Comparison of ENCODE assay signal across 8 cellular contexts in genomic region chr14:67618617-67619063, GRCh38. TPM values are rescaled to one million over a fixed set of nuclear protein-coding genes. Genes with fewer than 3 reads are reported as not detected.
DNase-seq lines count a peak whose midpoint lies in the region; ATAC-seq and TF ChIP-seq lines count a peak whose summit lies in the region.

No MANE protein-coding gene starts in this region.

- intact Hi-C loops in activated T-helper 2 cell treated with anti-CD3 and anti-CD28 coated beads, Interferon-gamma antibody, Interleukin-2, Interleukin-4, amounts not matched to agents 10 μg/mL and 5 μg/mL and 100 μg/mL, durations not matched to agents 14 hours and 24 hours and 36 hours (cut with micrococcal nuclease) = loop anchor here (1.0 to 2.0 kb wide), 5 partner anchors 19 to 86 kb away; partner anchors contain the start of gene RDH11
- intact Hi-C loops in psoas muscle (cut with DNase I) = loop anchor here (2.0 to 5.0 kb wide), 3 partner anchors 48 to 84 kb away; partner anchors contain the start of gene RDH12 (in 2 of the 2)

- TF ChIP-seq CTCF in DOHH2 (IDR thresholded peaks at IDR 0.05; ENCODE audit: low read depth, low read length, poor library complexity, severe bottlenecking) = peak; percentile 70
- TF ChIP-seq CTCF in psoas muscle (IDR thresholded peaks at IDR 0.05) = peak; percentile 73

- H3K9me2 ChIP-seq in DOHH2 (replicated peaks; ENCODE audit: control insufficient read depth, low read length) = no peaks in the 10 kb centered on the region

- H3K36me3 ChIP-seq in DOHH2 (ENCODE audit: control insufficient read depth, low read length) = no peaks in the 10 kb centered on the region
- no peaks in the 10 kb centered on the region for H3K36me3 ChIP-seq in psoas muscle (ENCODE audit: insufficient read depth in 1 of 2, low read depth in 1 of 2)

- H3K4me1 Mint-ChIP-seq in activated T-helper 2 cell treated with anti-CD3 and anti-CD28 coated beads, Interferon-gamma antibody, Interleukin-2, Interleukin-4, amounts not matched to agents 10 μg/mL and 5 μg/mL and 100 μg/mL, durations not matched to agents 14 hours and 24 hours and 36 hours (ENCODE audit: low read depth) = peaks cover 35% of the 10 kb centered on the region

- no peaks in the 10 kb centered on the region for H4K20me1 ChIP-seq in DOHH2 (ENCODE audit: control insufficient read depth, insufficient read depth, low read depth, low read length)

- H3K4me1 ChIP-seq in DOHH2 (ENCODE audit: control insufficient read depth, low read length) (peaks cover 24% of the 10 kb centered on the region), psoas muscle (peaks cover 17% of the 10 kb centered on the region)

- H3K9me3 Mint-ChIP-seq in activated T-helper 2 cell treated with anti-CD3 and anti-CD28 coated beads, Interferon-gamma antibody, Interleukin-2, Interleukin-4, amounts not matched to agents 10 μg/mL and 5 μg/mL and 100 μg/mL, durations not matched to agents 14 hours and 24 hours and 36 hours = no peaks in the 10 kb centered on the region

- H3K27ac Mint-ChIP-seq in activated T-helper 2 cell treated with anti-CD3 and anti-CD28 coated beads, Interferon-gamma antibody, Interleukin-2, Interleukin-4, amounts not matched to agents 10 μg/mL and 5 μg/mL and 100 μg/mL, durations not matched to agents 14 hours and 24 hours and 36 hours = peak overlapping the region; percentile 79

- peak overlapping the region; percentile 83 for H3K4me2 ChIP-seq in DOHH2 (ENCODE audit: low read length)

- H3K27me3 ChIP-seq in DOHH2 (ENCODE audit: control insufficient read depth, low read length) = peaks cover 23% of the 10 kb centered on the region
- no peaks in the 10 kb centered on the region for H3K27me3 ChIP-seq in psoas muscle (ENCODE audit: insufficient read depth in 3 of 3, low read length in 2 of 3)

- DNase-seq in NCI-H748 (lab: John Stamatoyannopoulos, UW; ENCODE audit: unreplicated experiment) (peak; percentile 80), glomerular endothelial cell (ENCODE audit: extremely low read depth, low read depth, low spot score) (peak; percentile 79), psoas muscle (no peak), activated gamma-delta T cell (lab: John Stamatoyannopoulos, UW) (no peak)
- no peak for DNase-seq in activated T-helper 2 cell treated with anti-CD3 and anti-CD28 coated beads, Interferon-gamma antibody, Interleukin-2, Interleukin-4, amounts not matched to agents 10 μg/mL and 5 μg/mL and 100 μg/mL, durations not matched to agents 14 hours and 24 hours and 36 hours (ENCODE audit: low spot score)

- peaks cover 13% of the 10 kb centered on the region for H3K36me3 Mint-ChIP-seq in activated T-helper 2 cell treated with anti-CD3 and anti-CD28 coated beads, Interferon-gamma antibody, Interleukin-2, Interleukin-4, amounts not matched to agents 10 μg/mL and 5 μg/mL and 100 μg/mL, durations not matched to agents 14 hours and 24 hours and 36 hours (ENCODE audit: low read depth)

- H3K9me3 ChIP-seq in DOHH2 (ENCODE audit: control insufficient read depth, insufficient read depth, low read length) = no peaks in the 10 kb centered on the region
- no peaks in the 10 kb centered on the region for H3K9me3 ChIP-seq in psoas muscle

- ATAC-seq in HG03354 (IDR thresholded peaks at IDR 0.05; ENCODE audit: poor library complexity, severe bottlenecking, unreplicated experiment) (peak; percentile 50), psoas muscle (peak; percentile 38 to 79 (median 52)), HG02678 (IDR thresholded peaks at IDR 0.05; ENCODE audit: unreplicated experiment) (no peak)

- H3K79me2 ChIP-seq in DOHH2 (ENCODE audit: control insufficient read depth, low read length) = no peaks in the 10 kb centered on the region

- H3K27ac ChIP-seq in DOHH2 (ENCODE audit: low read depth, low read length) = no peak overlapping the region
- peak overlapping the region; percentile 74 for H3K27ac ChIP-seq in psoas muscle

- peaks cover 2% of the 10 kb centered on the region; the same call in 1 of the 2 replicates for H3F3A ChIP-seq in DOHH2 (ENCODE audit: control insufficient read depth, insufficient read depth)

- peak overlapping the region; percentile 68 for H3K4me3 Mint-ChIP-seq in activated T-helper 2 cell treated with anti-CD3 and anti-CD28 coated beads, Interferon-gamma antibody, Interleukin-2, Interleukin-4, amounts not matched to agents 10 μg/mL and 5 μg/mL and 100 μg/mL, durations not matched to agents 14 hours and 24 hours and 36 hours (ENCODE audit: low read depth)

- peak overlapping the region; percentile 77 for H3K4me3 ChIP-seq in DOHH2 (ENCODE audit: low read length)
- no peak overlapping the region for H3K4me3 ChIP-seq in psoas muscle

- peaks cover 10% of the 10 kb centered on the region for H3K27me3 Mint-ChIP-seq in activated T-helper 2 cell treated with anti-CD3 and anti-CD28 coated beads, Interferon-gamma antibody, Interleukin-2, Interleukin-4, amounts not matched to agents 10 μg/mL and 5 μg/mL and 100 μg/mL, durations not matched to agents 14 hours and 24 hours and 36 hours (ENCODE audit: low read depth)

RNA-seq across cellular contexts. Expression of gene ARG2, which starts 1.1 kb away (rescaled TPM):
- total RNA-seq in activated T-helper 2 cell treated with anti-CD3 and anti-CD28 coated beads, Interferon-gamma antibody, Interleukin-2, Interleukin-4, amounts not matched to agents 10 μg/mL and 5 μg/mL and 100 μg/mL, durations not matched to agents 14 hours and 24 hours and 36 hours = 19.2 and 21.1 TPM in 2 replicates
- total RNA-seq in glomerular endothelial cell (7.1 and 17.0 TPM in 2 replicates), psoas muscle (10 to 100 TPM in 2 of 4 donors, 1 to 10 TPM in 2; 1.3 to 19.3 (median 8.0) TPM)
- 100 to 1,000 TPM in 1 of 3 donors, 10 to 100 TPM in 1, 1 to 10 TPM in 1; 9.2 to 133 (median 32.6) TPM for polyA plus RNA-seq in psoas muscle

RNA-seq across cellular contexts. Expression of gene PIGH, which starts 18.6 kb away (rescaled TPM):
- total RNA-seq in activated T-helper 2 cell treated with anti-CD3 and anti-CD28 coated beads, Interferon-gamma antibody, Interleukin-2, Interleukin-4, amounts not matched to agents 10 μg/mL and 5 μg/mL and 100 μg/mL, durations not matched to agents 14 hours and 24 hours and 36 hours = 14.5 and 21.8 TPM in 2 replicates
- total RNA-seq in glomerular endothelial cell = 11.3 and 16.5 TPM in 2 replicates
- 10 to 100 TPM; 12.3 to 25.2 (median 18.0) TPM for total RNA-seq in psoas muscle
- 10 to 100 TPM; 32.3 to 50.6 (median 45.1) TPM for polyA plus RNA-seq in psoas muscle

RNA-seq across cellular contexts. Expression of gene VTI1B, which starts 55.8 kb away (rescaled TPM):
- total RNA-seq in activated T-helper 2 cell treated with anti-CD3 and anti-CD28 coated beads, Interferon-gamma antibody, Interleukin-2, Interleukin-4, amounts not matched to agents 10 μg/mL and 5 μg/mL and 100 μg/mL, durations not matched to agents 14 hours and 24 hours and 36 hours = 73.7 and 75.4 TPM in 2 replicates
- total RNA-seq in glomerular endothelial cell (49.4 and 50.7 TPM in 2 replicates), psoas muscle (100 to 1,000 TPM in 1 of 4 donors, 10 to 100 TPM in 3; 86.9 to 110 (median 91.5) TPM)
- polyA plus RNA-seq in psoas muscle = 10 to 100 TPM; 61.3 to 96.5 (median 72.1) TPM

Comparison
In these comparisons a context has a peak if more than half of its experiments do, and no peak if none do; other contexts are left out.
1. DNase-seq: peak in NCI-H748 (single experiment) and glomerular endothelial cell (single experiment); none in activated T-helper 2 cell treated with anti-CD3 and anti-CD28 coated beads, Interferon-gamma antibody, Interleukin-2, Interleukin-4, amounts not matched to agents 10 μg/mL and 5 μg/mL and 100 μg/mL, durations not matched to agents 14 hours and 24 hours and 36 hours (single experiment), psoas muscle (0 of 2) and activated gamma-delta T cell (single experiment).